In genomic region chr22:25027959-25028840, GRCh38 we compare ENCODE assay signal across 10 cellular contexts.
A peak's percentile ranks its signal among the peaks of the same experiment; 100 is the strongest.
DNase-seq lines count a peak whose midpoint lies in the region; ATAC-seq, FAIRE-seq and TF ChIP-seq lines count a peak whose summit lies in the region.
"Had no signal": no experiment of that assay in that cellular context is flagged by ENCODE, and none has a peak within 500 bp of the region (broad histone marks: within the 10 kb centered on the region; RNA-seq: fewer than 3 reads in every experiment).

No MANE protein-coding gene starts in this region.

- no peak for FAIRE-seq in small intestine (lab: Jason Lieb, UNC)

- H3K36me3 ChIP-seq in small intestine (ENCODE audit: control insufficient read depth in 2 of 2, insufficient read depth in 2 of 2, low read length in 2 of 2), result no peaks in the 10 kb centered on the region
- H3K36me3 ChIP-seq: gastrocnemius medialis had no signal

- H3K9me3 ChIP-seq in small intestine (ENCODE audit: control insufficient read depth, low read depth), result no peaks in the 10 kb centered on the region
- H3K9me3 ChIP-seq: gastrocnemius medialis, HAP-1 had no signal

- peak; percentile 68 for TF ChIP-seq CTCF in fibroblast of villous mesenchyme (IDR thresholded peaks at IDR 0.05; ENCODE audit: insufficient read depth, low read depth, low read length)

- peak overlapping the region; percentile 53 to 66 for H3K27ac ChIP-seq in small intestine (ENCODE audit: low read depth in 1 of 2, low read length in 1 of 2)
- H3K27ac ChIP-seq: gastrocnemius medialis had no signal

- WGBS in small intestine, 3 donors, result 86 to 87% (median 86%) methylated on average over 38 to 45 of the region's 45 CpGs

- ATAC-seq in SK-N-SH treated with all-trans-retinoic acid at 6 μM for 48 hours (peak; percentile 69), HG02588 (IDR thresholded peaks at IDR 0.05; ENCODE audit: unreplicated experiment) (no peak)
- ATAC-seq: gastrocnemius medialis had no signal

- no peak overlapping the region for H3K4me3 ChIP-seq in fibroblast of villous mesenchyme (ENCODE audit: low read depth, low read length)
- H3K4me3 ChIP-seq in small intestine (ENCODE audit: low read depth in 1 of 2, low read length in 2 of 2), result no peak overlapping the region
- H3K4me3 ChIP-seq: gastrocnemius medialis, HAP-1 had no signal

- H3K4me1 ChIP-seq in small intestine (ENCODE audit: control insufficient read depth in 2 of 2, insufficient read depth in 1 of 2, low read depth in 1 of 2, low read length in 1 of 2), result no peaks in the 10 kb centered on the region

- DNase-seq in DMS 273 (lab: John Stamatoyannopoulos, UW; ENCODE audit: unreplicated experiment) (peak; percentile 5), DMS 273 treated with DMSO at 0.1 percent for 48 hours (lab: John Stamatoyannopoulos, UW) (no peak), fibroblast of villous mesenchyme (ENCODE audit: low read depth) (peak; percentile 24), small intestine (no peak), SKM-1 treated with dmso at 0.1 percent for 144 hours (lab: John Stamatoyannopoulos, UW; ENCODE audit: unreplicated experiment) (no peak), Kasumi-1 (lab: John Stamatoyannopoulos, UW) (no peak)
- DNase-seq: gastrocnemius medialis had no signal

- no peaks in the 10 kb centered on the region for H3K27me3 ChIP-seq in small intestine (ENCODE audit: control insufficient read depth in 2 of 2, insufficient read depth in 2 of 2, low read length in 2 of 2)
- H3K27me3 ChIP-seq: gastrocnemius medialis had no signal

TF ChIP-seq in SK-N-SH treated with all-trans-retinoic acid at 6 μM for 48 hours, 23 proteins besides CTCF, POLR2A, EP300 and RAD21:
- TF ChIP-seq TCF4 (CRISPR knock-in tag; IDR thresholded peaks at IDR 0.05; ENCODE audit: borderline replicate concordance), result no peak

Comparison
In these comparisons a context has a peak if more than half of its experiments do, and no peak if none do; other contexts are left out.
1. DNase-seq: peak in DMS 273 (single experiment) and fibroblast of villous mesenchyme (single experiment); none in DMS 273 treated with DMSO at 0.1 percent for 48 hours (single experiment), small intestine (single experiment), SKM-1 treated with dmso at 0.1 percent for 144 hours (single experiment) and Kasumi-1 (0 of 2).